In the genomic region with DNA sequence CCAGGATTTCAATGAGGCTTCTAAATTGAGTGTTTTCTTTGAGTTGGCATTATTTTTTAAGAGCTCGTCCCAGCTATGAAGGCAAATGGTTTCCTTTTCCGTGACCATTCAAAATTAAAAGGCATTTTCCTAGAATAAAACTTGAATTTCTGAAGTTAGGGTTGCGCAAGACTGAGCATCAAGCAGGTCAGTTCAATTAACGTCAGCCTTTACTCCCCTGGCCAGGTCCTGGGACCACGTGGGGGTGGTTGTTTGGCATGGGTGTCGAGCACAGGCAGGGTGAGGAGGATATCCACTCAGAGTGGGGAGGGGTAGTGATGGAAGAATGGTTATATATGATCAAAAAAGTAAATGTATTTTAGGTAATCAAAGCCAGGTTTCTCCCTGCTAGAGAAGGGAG, we compare ENCODE assay signal across 20 cellular contexts. TPM values are rescaled to one million over a fixed set of nuclear protein-coding genes. Genes with fewer than 3 reads are reported as not detected.
DNase-seq lines count a peak whose midpoint lies in the region; ATAC-seq, FAIRE-seq and TF ChIP-seq lines count a peak whose summit lies in the region.
"Had no signal": no experiment of that assay in that cellular context is flagged by ENCODE, and none has a peak within 500 bp of the region (broad histone marks: within the 10 kb centered on the region; RNA-seq: fewer than 3 reads in every experiment).

No MANE protein-coding gene starts in this region.

- DNase-seq in IMR-90 (no peak), H1 (ENCODE audit: low read depth in 1 of 2, low spot score in 2 of 2) (no peak), HepG2 (ENCODE audit: low spot score) (no peak), ovary (peak; percentile 46 to 68 (median 60))
- no peak for DNase-seq in activated CD4-positive, alpha-beta T cell treated with anti-CD3 and anti-CD28 coated beads for 4 hours
- DNase-seq in activated CD4-positive, alpha-beta T cell treated with anti-CD3 and anti-CD28 coated beads for 36 hours, result no peak
- DNase-seq: 8988T; C1 segment of cervical spinal cord; Calu3; CD4-positive, alpha-beta memory T cell; COR-L47; DMS53; DMS79 treated with DMSO at 0.1 percent for 48 hours; GF-D8; H9 had no signal

- TF ChIP-seq POLR2A in IMR-90 (IDR thresholded peaks at IDR 0.05; ENCODE audit: low read depth, low read length) (no peak), H1 (IDR thresholded peaks at IDR 0.05; ENCODE audit: control extremely low read depth in 1 of 2, low read depth in 2 of 2, low read length in 2 of 2) (no peak), HepG2 (IDR thresholded peaks at IDR 0.05; ENCODE audit: insufficient read depth in 1 of 2, low read depth in 2 of 2, low read length in 2 of 2) (no peak), ovary (IDR thresholded peaks at IDR 0.05) (no peak)

- ATAC-seq in IMR-90 (ENCODE audit: low read depth) (no peak), HepG2 (no peak), HG02798 (IDR thresholded peaks at IDR 0.05; ENCODE audit: poor library complexity, unreplicated experiment) (no peak), esophagus mucosa (no peak)
- ATAC-seq in activated CD4-positive, alpha-beta T cell treated with anti-CD3 and anti-CD28 coated beads for 36 hours, result no peak
- ATAC-seq: HCT116 had no signal

- no peak overlapping the region for H2AK9ac ChIP-seq in IMR-90 (replicated peaks; ENCODE audit: low read depth, low read length, poor library complexity)

- POLR2A ChIA-PET in IMR-90 (lab: Charles Lee; ENCODE audit: unreplicated experiment) (no interaction called here), H1 (lab: Charles Lee; ENCODE audit: partially characterized antibody) (interaction anchor here (0.7 kb wide), 1 partner anchor 8 kb away, joined by 3 read pairs; no protein-coding TSS in a partner anchor), HepG2 (lab: Yijun Ruan, JAX) (interaction anchor here (1.6 kb wide), 1 partner anchor 26 kb away, joined by 3 read pairs; no protein-coding TSS in a partner anchor)
- POLR2A ChIA-PET in activated CD4-positive, alpha-beta T cell treated with anti-CD3 and anti-CD28 coated beads for 36 hours (lab: Charles Lee), result no interaction called here

- H2BK15ac ChIP-seq in IMR-90 (ENCODE audit: low read depth, low read length), result no peak overlapping the region
- no peak overlapping the region for H2BK15ac ChIP-seq in H1 (ENCODE audit: low read length)

- H3K27ac Mint-ChIP-seq in activated CD4-positive, alpha-beta T cell treated with anti-CD3 and anti-CD28 coated beads for 36 hours, result no peak overlapping the region
- H3K27ac Mint-ChIP-seq: CD4-positive, alpha-beta memory T cell; H9 had no signal

- CTCF ChIA-PET in IMR-90 (lab: Yijun Ruan, JAX) (interaction anchor here (0.6 kb wide), 1 partner anchor 1206 kb away, joined by 4 read pairs; no protein-coding TSS in a partner anchor), H1 (lab: Charles Lee; ENCODE audit: partially characterized antibody) (interaction anchor here (0.6 to 0.8 kb wide), 2 partner anchors 70 to 80 kb away, joined by 3 to 4 read pairs; no protein-coding TSS in a partner anchor), HepG2 (lab: Yijun Ruan, JAX; ENCODE audit: low intra/inter-chr PET ratio, low total read pairs) (no interaction called here)
- CTCF ChIA-PET in activated CD4-positive, alpha-beta T cell treated with anti-CD3 and anti-CD28 coated beads for 36 hours (lab: Charles Lee), result interaction anchor here (0.6 to 1.5 kb wide), 6 partner anchors 12 to 180 kb away, joined by 3 to 4 read pairs (median 3); no protein-coding TSS in a partner anchor

- no peaks in the 10 kb centered on the region for H3K79me2 ChIP-seq in H1 (ENCODE audit: control insufficient read depth in 1 of 2, insufficient read depth in 2 of 2, low read length in 2 of 2)
- no peaks in the 10 kb centered on the region for H3K79me2 ChIP-seq in HepG2 (ENCODE audit: insufficient read depth, low read length)

- H3K9me1 ChIP-seq in IMR-90 (ENCODE audit: insufficient read depth, low read length), result no peaks in the 10 kb centered on the region

- H3K4me1 ChIP-seq in IMR-90 (ENCODE audit: control insufficient read depth, insufficient read depth, low read length), result peaks cover 2% of the 10 kb centered on the region; the same call in 1 of the 2 replicates
- peaks cover 7 to 15% (median 10%) of the 10 kb centered on the region in 4 experiments for H3K4me1 ChIP-seq in H1 (replicated peaks in 1 of 4; ENCODE audit: control insufficient read depth in 3 of 4, insufficient read depth in 4 of 4, low read length in 3 of 4)
- peaks cover 29% of the 10 kb centered on the region for H3K4me1 ChIP-seq in HepG2 (ENCODE audit: insufficient read depth, low read length)
- H3K4me1 ChIP-seq in ovary (ENCODE audit: insufficient read depth), result no peaks in the 10 kb centered on the region

- H3K23ac ChIP-seq in IMR-90 (ENCODE audit: low read depth, low read length) (no peak overlapping the region), H1 (ENCODE audit: insufficient read length) (no peak overlapping the region)

- H3K9me3 ChIP-seq in IMR-90 (ENCODE audit: control insufficient read depth, insufficient read depth, low read length) (no peaks in the 10 kb centered on the region), H1 (ENCODE audit: insufficient read depth in 2 of 2, low read depth in 1 of 2, low read length in 1 of 2) (no peaks in the 10 kb centered on the region), HepG2 (ENCODE audit: low read length) (no peaks in the 10 kb centered on the region), ovary (no peaks in the 10 kb centered on the region)

- intact Hi-C loops in IMR-90 (cut with micrococcal nuclease) (no loop called here), HepG2 (cut with micrococcal nuclease; ENCODE audit: unreplicated experiment) (no loop called here), ovary (cut with DNase I) (loop anchor here in 3 of 4 donors (5.0 to 10.0 kb wide), 5 partner anchors 43 to 305 kb away; a partner anchor contains a TSS)
- intact Hi-C loops in activated CD4-positive, alpha-beta T cell treated with anti-CD3 and anti-CD28 coated beads for 36 hours (cut with DNase I, micrococcal nuclease), result loop anchor here in 1 of 2 experiments (10.0 kb wide), 1 partner anchor 305 kb away; no protein-coding TSS in a partner anchor

- H3K4me1 Mint-ChIP-seq in activated CD4-positive, alpha-beta T cell treated with anti-CD3 and anti-CD28 coated beads for 36 hours, result no peaks in the 10 kb centered on the region
- H3K4me1 Mint-ChIP-seq: CD4-positive, alpha-beta memory T cell had no signal

- H3K27me3 ChIP-seq in IMR-90 (ENCODE audit: control insufficient read depth, insufficient read depth, low read length) (peaks cover 51% of the 10 kb centered on the region), H1 (replicated peaks in 1 of 4; ENCODE audit: control insufficient read depth in 3 of 4, extremely low read depth in 1 of 4, insufficient read depth in 3 of 4, low read length in 3 of 4) (no peaks in the 10 kb centered on the region), HepG2 (ENCODE audit: control insufficient read depth in 1 of 2, insufficient read depth in 2 of 2, low read length in 2 of 2) (peaks cover 6 to 22% of the 10 kb centered on the region in 2 experiments; a peak in 2 of 5 replicates), ovary (no peaks in the 10 kb centered on the region)

- no peak overlapping the region for H3K27ac ChIP-seq in IMR-90 (ENCODE audit: insufficient read depth, low read length)
- no peak overlapping the region for H3K27ac ChIP-seq in H1 (ENCODE audit: low read depth, low read length)
- no peak overlapping the region for H3K27ac ChIP-seq in HepG2 (ENCODE audit: extremely low read length, insufficient read depth, low read length)
- no peak overlapping the region for H3K27ac ChIP-seq in ovary

- TF ChIP-seq RAD21 in IMR-90 (IDR thresholded peaks at IDR 0.05; ENCODE audit: low read length), result no peak
- no peak for TF ChIP-seq RAD21 in H1 (IDR thresholded peaks at IDR 0.05 in 1 of 2, conservative IDR thresholded peaks at IDR 0.05 in 1 of 2; ENCODE audit: low read depth in 2 of 2, low read length in 2 of 2)
- no peak for TF ChIP-seq RAD21 in HepG2 (CRISPR knock-in tag; IDR thresholded peaks at IDR 0.05)

- H2BK5ac ChIP-seq in IMR-90 (ENCODE audit: low read depth, low read length, poor library complexity, severe bottlenecking) (no peak overlapping the region), H1 (ENCODE audit: low read depth, low read length) (no peak overlapping the region)

- H2AFZ ChIP-seq in IMR-90 (replicated peaks; ENCODE audit: low read length, poor library complexity), result no peak overlapping the region
- no peak overlapping the region for H2AFZ ChIP-seq in H1 (ENCODE audit: low read length)
- no peak overlapping the region for H2AFZ ChIP-seq in HepG2 (ENCODE audit: low read length)

- H3K36me3 ChIP-seq in IMR-90 (ENCODE audit: control insufficient read depth, insufficient read depth, low read length), result no peaks in the 10 kb centered on the region
- no peaks in the 10 kb centered on the region for H3K36me3 ChIP-seq in H1 (ENCODE audit: control insufficient read depth in 2 of 4, insufficient read depth in 4 of 4, low read length in 3 of 4)
- H3K36me3 ChIP-seq in HepG2 (replicated peaks in 1 of 2; ENCODE audit: control insufficient read depth in 1 of 2, insufficient read depth in 2 of 2, low read length in 2 of 2), result no peaks in the 10 kb centered on the region
- H3K36me3 ChIP-seq in ovary, result no peaks in the 10 kb centered on the region

- no peaks in the 10 kb centered on the region for H3K23me2 ChIP-seq in H1 (ENCODE audit: low read depth, low read length)

- 69% methylated on average over 3 of the region's 6 CpGs; no CpG with 5 or more reads in 1 of the 2 experiments for WGBS in IMR-90 (ENCODE audit: extremely low coverage in 2 of 2, insufficient read length in 1 of 2), 2 experiments
- WGBS in H1 (ENCODE audit: extremely low coverage in 1 of 2, insufficient coverage in 1 of 2, insufficient read length in 1 of 2, insufficient replicate concordance in 2 of 2, low coverage in 1 of 2, low lambda C conversion rate in 2 of 2, missing lambda C conversion rate in 1 of 2), 2 experiments, result 81% methylated on average over 6 of the region's 6 CpGs; no CpG with 5 or more reads in 1 of the 2 experiments
- 33% methylated on average over 6 of the region's 6 CpGs for WGBS in HepG2 (ENCODE audit: low lambda C conversion rate)
- WGBS in ovary, 3 donors, result 55 to 65% (median 62%) methylated on average over 6 of the region's 6 CpGs

- BruUV-seq in IMR-90 (replicated peaks; lab: Mats Ljungman, UMichigan) (no TSS peak), HepG2 (replicated peaks; lab: Mats Ljungman, UMichigan) (no TSS peak)

- H3K18ac ChIP-seq in IMR-90 (ENCODE audit: low read depth, low read length) (no peak overlapping the region), H1 (ENCODE audit: extremely low read depth, low read length) (no peak overlapping the region)

- no peak for TF ChIP-seq CTCF in IMR-90 (conservative IDR thresholded peaks at IDR 0.05; ENCODE audit: low read depth, low read length)
- no peak for TF ChIP-seq CTCF in H1 (IDR thresholded peaks at IDR 0.05; ENCODE audit: control extremely low read depth in 1 of 3, insufficient read depth in 1 of 3, low read depth in 1 of 3, low read length in 3 of 3)
- no peak for TF ChIP-seq CTCF in HepG2 (CRISPR knock-in tag; IDR thresholded peaks at IDR 0.05)
- TF ChIP-seq CTCF in ovary (IDR thresholded peaks at IDR 0.05), result no peak

- H4K20me1 ChIP-seq in IMR-90 (ENCODE audit: insufficient read depth, low read length), result no peaks in the 10 kb centered on the region
- H4K20me1 ChIP-seq in H1 (replicated peaks in 1 of 2; ENCODE audit: control insufficient read depth in 1 of 2, insufficient read depth in 2 of 2, low read length in 2 of 2), result no peaks in the 10 kb centered on the region
- H4K20me1 ChIP-seq in HepG2 (ENCODE audit: insufficient read depth, low read length), result no peaks in the 10 kb centered on the region

- H3K4ac ChIP-seq in IMR-90 (ENCODE audit: low read depth, low read length), result no peak overlapping the region
- H3K4ac ChIP-seq in H1 (replicated peaks; ENCODE audit: insufficient read length, low read depth, low read length), result no peak overlapping the region

- H4K8ac ChIP-seq in IMR-90 (ENCODE audit: low read depth in 2 of 2, low read length in 2 of 2) (no peak overlapping the region), H1 (ENCODE audit: extremely low read depth, insufficient read depth, low read length) (no peak overlapping the region; the same call in 1 of the 2 replicates)

- H2BK120ac ChIP-seq in IMR-90 (ENCODE audit: low read depth, low read length) (no peak overlapping the region), H1 (replicated peaks; ENCODE audit: low read depth, low read length) (no peak overlapping the region)

- in situ Hi-C loops in IMR-90 (cut with MboI; ENCODE audit: low sequenced_read_pairs), result loop anchor here (5.0 to 25.0 kb wide), 2 partner anchors 48 to 298 kb away; a partner anchor contains a TSS
- in situ Hi-C loops in HepG2 (cut with HindIII; ENCODE audit: extremely low pct_ligation_motif_present, low pct_unique_long_range_greater_than_20kb), result loop anchor here (5.0 to 10.0 kb wide), 2 partner anchors 55 to 178 kb away; no protein-coding TSS in a partner anchor

- no peaks in the 10 kb centered on the region for H3K36me3 Mint-ChIP-seq in activated CD4-positive, alpha-beta T cell treated with anti-CD3 and anti-CD28 coated beads for 36 hours (ENCODE audit: low read depth)
- H3K36me3 Mint-ChIP-seq: CD4-positive, alpha-beta memory T cell had no signal

- H4K5ac ChIP-seq in IMR-90 (ENCODE audit: low read depth, low read length) (no peak overlapping the region), H1 (ENCODE audit: insufficient read length, low read depth, low read length) (no peak overlapping the region)

- no peak for TF ChIP-seq EP300 in H1 (IDR thresholded peaks at IDR 0.05; ENCODE audit: borderline replicate concordance in 1 of 2, low read depth in 2 of 2, low read length in 2 of 2)
- no peak for TF ChIP-seq EP300 in HepG2 (IDR thresholded peaks at IDR 0.05; ENCODE audit: low read depth in 2 of 2, low read length in 2 of 2)
- TF ChIP-seq EP300 in HepG2 (CRISPR knock-in tag; IDR thresholded peaks at IDR 0.05; ENCODE audit: borderline replicate concordance), result no peak
- TF ChIP-seq EP300 in ovary (IDR thresholded peaks at IDR 0.05), result no peak

- H3K4me3 Mint-ChIP-seq in activated CD4-positive, alpha-beta T cell treated with anti-CD3 and anti-CD28 coated beads for 36 hours, result no peak overlapping the region
- H3K4me3 Mint-ChIP-seq: CD4-positive, alpha-beta memory T cell; H9 had no signal

- H3K56ac ChIP-seq in IMR-90 (ENCODE audit: extremely low read depth, insufficient read depth, low read length), result no peak overlapping the region
- H3K56ac ChIP-seq in H1 (replicated peaks; ENCODE audit: insufficient read length, low read depth, low read length), result no peak overlapping the region

- H3K4me3 ChIP-seq in IMR-90 (ENCODE audit: insufficient read depth, low read depth, low read length) (no peak overlapping the region), H1 (ENCODE audit: extremely low read depth in 1 of 4, insufficient read depth in 2 of 4, low read depth in 3 of 4, low read length in 4 of 4) (no peak overlapping the region), HepG2 (replicated peaks in 1 of 3; ENCODE audit: insufficient read depth in 1 of 3, low read depth in 2 of 3, low read length in 3 of 3) (no peak overlapping the region), ovary (no peak overlapping the region)

- no peak overlapping the region for H3K14ac ChIP-seq in IMR-90 (replicated peaks; ENCODE audit: low read depth, low read length)
- no peak overlapping the region for H3K14ac ChIP-seq in H1 (ENCODE audit: insufficient read length)

- dilution Hi-C loops in IMR-90 (cut with HindIII; ENCODE audit: low sequenced_read_pairs, unreplicated experiment), result no loop called here

- H2AK5ac ChIP-seq in IMR-90 (ENCODE audit: low read depth, low read length) (no peak overlapping the region), H1 (ENCODE audit: low read depth, low read length) (no peak overlapping the region)

- peaks cover 2% of the 10 kb centered on the region for H3K27me3 Mint-ChIP-seq in activated CD4-positive, alpha-beta T cell treated with anti-CD3 and anti-CD28 coated beads for 36 hours

- H3K4me2 ChIP-seq in IMR-90 (ENCODE audit: low read depth, low read length) (no peak overlapping the region), H1 (ENCODE audit: insufficient read depth in 1 of 2, low read depth in 2 of 2, low read length in 2 of 2) (no peak overlapping the region), HepG2 (ENCODE audit: low read depth, low read length) (no peak overlapping the region)

- H2BK20ac ChIP-seq in IMR-90 (ENCODE audit: low read depth, low read length) (no peak overlapping the region), H1 (ENCODE audit: low read length) (no peak overlapping the region)

- no peak overlapping the region for H2BK12ac ChIP-seq in H1 (ENCODE audit: low read depth, low read length)

- H3K9ac ChIP-seq in IMR-90 (ENCODE audit: low read depth, low read length) (no peak overlapping the region), H1 (replicated peaks in 1 of 4; ENCODE audit: extremely low read depth in 1 of 4, low read depth in 3 of 4, low read length in 3 of 4) (no peak overlapping the region), HepG2 (ENCODE audit: insufficient read depth, low read depth, low read length) (no peak overlapping the region)

- H3K79me1 ChIP-seq in IMR-90 (ENCODE audit: low read depth in 1 of 2, low read length in 2 of 2) (no peaks in the 10 kb centered on the region), H1 (ENCODE audit: low read depth, low read length) (no peaks in the 10 kb centered on the region)

- no peak overlapping the region for H4K91ac ChIP-seq in IMR-90 (ENCODE audit: insufficient read depth, low read depth, low read length)
- no peak overlapping the region for H4K91ac ChIP-seq in H1 (replicated peaks; ENCODE audit: insufficient read length, low read length)

- H3K9me3 Mint-ChIP-seq in activated CD4-positive, alpha-beta T cell treated with anti-CD3 and anti-CD28 coated beads for 36 hours (ENCODE audit: low read depth), result no peaks in the 10 kb centered on the region
- H3K9me3 Mint-ChIP-seq: CD4-positive, alpha-beta memory T cell; H9 had no signal

- FAIRE-seq in H1 (lab: Jason Lieb, UNC), result no peak
- no peak for FAIRE-seq in HepG2 (lab: Jason Lieb, UNC)
- FAIRE-seq: GM12891, GM18507 had no signal

RNA-seq across cellular contexts. Expression of a gene that starts 43.4 kb away (rescaled TPM):
- total RNA-seq in IMR-90 (2012; rRNA removed) (6.4 and 6.8 TPM in 2 replicates), HepG2 (2016; rRNA removed; fragmentation: Illumina TruSeq; extraction: Trizol) (11.9 and 21.4 TPM in 2 replicates), ovary (100 to 1,000 TPM in 1 of 7 donors, 10 to 100 TPM in 6; 19.2 to 114 (median 67.0) TPM), esophagus mucosa (50.7 TPM)
- polyA plus RNA-seq in IMR-90 (2012; rRNA removed) (26.6 and 28.7 TPM in 2 replicates), H1 (2011; rRNA removed) (28.4 and 40.7 TPM in 2 replicates), HepG2 (2011; rRNA removed) (20.3 and 27.9 TPM in 2 replicates), ovary (10 to 100 TPM; 19.3 to 22.0 TPM)
- 13.1 and 43.5 TPM in 2 replicates for polyA plus RNA-seq in IMR-90 (2012; cell fraction: cytosol; rRNA removed)
- 11.3 and 20.6 TPM in 2 replicates for polyA plus RNA-seq in IMR-90 (2012; cell fraction: nucleus; rRNA removed; ENCODE audit: low replicate concordance)
- 22.8 TPM in 2 replicates for total RNA-seq in H1 (2021; fragmentation: NEBNext Ultra II Directional; extraction: Animal tissue kit (Norgen Biotek cat#: 25700))
- 18.1 TPM for polyA plus RNA-seq in H1 (2011; cell fraction: cytosol; rRNA removed)
- 34.2 TPM for polyA plus RNA-seq in H1 (2011; cell fraction: nucleus; rRNA removed)
- 15.8 to 27.1 TPM (median 20.7 TPM) in 4 replicates for polyA plus RNA-seq in H1 (2012, experiment 1 of 2)
- 22.0 TPM for polyA plus RNA-seq in H1 (2012, experiment 2 of 2)
- 21.4 TPM for polyA plus RNA-seq in H1 (2013, experiment 1 of 2)
- polyA plus RNA-seq in H1 (2013, experiment 2 of 2), result 23.8 TPM
- polyA minus RNA-seq in H1 (2011; rRNA and poly(A)+ RNA removed), result 21.7 and 33.3 TPM in 2 replicates
- polyA minus RNA-seq in H1 (2011; cell fraction: cytosol; rRNA and poly(A)+ RNA removed), result 17.2 TPM
- polyA minus RNA-seq in H1 (2011; cell fraction: nucleus; rRNA and poly(A)+ RNA removed), result 27.5 TPM
- total RNA-seq in HepG2 (2016; cell fraction: cytosol; rRNA removed; fragmentation: Illumina TruSeq; extraction: Trizol; ENCODE audit: low read depth), result 7.5 TPM in 2 replicates
- total RNA-seq in HepG2 (2016; cell fraction: insoluble cytoplasmic fraction; rRNA removed; fragmentation: Illumina TruSeq; extraction: Trizol), result 10.8 and 20.0 TPM in 2 replicates
- total RNA-seq in HepG2 (2016; cell fraction: membrane; rRNA removed; fragmentation: Illumina TruSeq; extraction: Trizol), result 20.4 and 22.9 TPM in 2 replicates
- 19.5 and 22.7 TPM in 2 replicates for total RNA-seq in HepG2 (2016; cell fraction: nucleus; rRNA removed; fragmentation: Illumina TruSeq; extraction: Trizol)
- polyA plus RNA-seq in HepG2 (2011; cell fraction: cytosol; rRNA removed), result 17.7 and 23.1 TPM in 2 replicates
- 18.1 and 21.0 TPM in 2 replicates for polyA plus RNA-seq in HepG2 (2011; cell fraction: nucleus; rRNA removed)
- 12.6 and 19.6 TPM in 2 replicates for polyA plus RNA-seq in HepG2 (2012)
- 8.7 and 9.4 TPM in 2 replicates for polyA plus RNA-seq in HepG2 (2016; cell fraction: cytosol; fragmentation: Illumina TruSeq; extraction: Trizol; ENCODE audit: low read depth)
- 14.2 and 18.9 TPM in 2 replicates for polyA plus RNA-seq in HepG2 (2016; cell fraction: insoluble cytoplasmic fraction; fragmentation: Illumina TruSeq; extraction: Trizol; ENCODE audit: low read depth)
- polyA plus RNA-seq in HepG2 (2016; cell fraction: membrane; fragmentation: Illumina TruSeq; extraction: Trizol; ENCODE audit: low read depth), result 23.1 and 23.6 TPM in 2 replicates
- polyA plus RNA-seq in HepG2 (2016; cell fraction: nucleus; fragmentation: Illumina TruSeq; extraction: Trizol; ENCODE audit: insufficient read depth, low read depth), result 30.1 and 34.2 TPM in 2 replicates
- polyA minus RNA-seq in HepG2 (2011; rRNA and poly(A)+ RNA removed; ENCODE audit: low replicate concordance), result 66.3 and 74.4 TPM in 2 replicates
- 16.7 and 18.5 TPM in 2 replicates for polyA minus RNA-seq in HepG2 (2011; cell fraction: cytosol; rRNA and poly(A)+ RNA removed)
- polyA minus RNA-seq in HepG2 (2011; cell fraction: nucleus; rRNA and poly(A)+ RNA removed), result 11.3 and 15.5 TPM in 2 replicates
- 1 to 10 TPM; 8.0 to 8.3 TPM for total RNA-seq in activated CD4-positive, alpha-beta T cell treated with anti-CD3 and anti-CD28 coated beads for 36 hours
- total RNA-seq: CD4-positive, alpha-beta memory T cell had no signal

Comparison
In these comparisons a context has a peak if more than half of its experiments do, and no peak if none do; other contexts are left out.
1. DNase-seq: peak in ovary (5 of 5); none in IMR-90 (single experiment), H1 (0 of 2), HepG2 (single experiment), activated CD4-positive, alpha-beta T cell treated with anti-CD3 and anti-CD28 coated beads for 4 hours (0 of 2) and activated CD4-positive, alpha-beta T cell treated with anti-CD3 and anti-CD28 coated beads for 36 hours (single experiment).
2. POLR2A ChIA-PET loops: an anchor here in H1 (0.7 kb wide) and HepG2 (1.6 kb wide); none called in IMR-90 and activated CD4-positive, alpha-beta T cell treated with anti-CD3 and anti-CD28 coated beads for 36 hours.
3. intact Hi-C loops: an anchor here in ovary (5.0 to 10.0 kb wide); none called in IMR-90 and HepG2.